Comparison of ENCODE assay signal across 8 cellular contexts in genomic region chr3:144770813-144771400, GRCh38.
A peak's percentile ranks its signal among the peaks of the same experiment; 100 is the strongest.
DNase-seq lines count a peak whose midpoint lies in the region; ATAC-seq and TF ChIP-seq lines count a peak whose summit lies in the region.

No MANE protein-coding gene starts in this region.

- no peak overlapping the region for H3K14ac ChIP-seq in mesenchymal stem cell (ENCODE audit: low read length in 2 of 2)

- no peak overlapping the region for H3K4ac ChIP-seq in mesenchymal stem cell (ENCODE audit: low read depth in 1 of 2, low read length in 2 of 2)

- no peak overlapping the region for H2BK12ac ChIP-seq in mesenchymal stem cell (ENCODE audit: low read length in 2 of 2)

- H3K4me1 ChIP-seq in mesenchymal stem cell (ENCODE audit: control insufficient read depth, insufficient read depth, low read depth, low read length), result no peaks in the 10 kb centered on the region

- no peak overlapping the region for H2BK5ac ChIP-seq in mesenchymal stem cell (ENCODE audit: low read depth, low read length, poor library complexity, severe bottlenecking)

- no peak overlapping the region for H2AFZ ChIP-seq in mesenchymal stem cell (ENCODE audit: low read depth, low read length)

- H3K4me2 ChIP-seq in mesenchymal stem cell (ENCODE audit: low read length, poor library complexity, severe bottlenecking), result no peak overlapping the region

- H3K79me1 ChIP-seq in mesenchymal stem cell (replicated peaks; ENCODE audit: low read length, poor library complexity, severe bottlenecking), result no peaks in the 10 kb centered on the region

- ATAC-seq in left colon, result no peak

- H3K4me3 ChIP-seq in mesenchymal stem cell (ENCODE audit: insufficient read depth in 1 of 2, low read depth in 1 of 2, low read length in 2 of 2) (no peak overlapping the region), H7 (ENCODE audit: insufficient read depth, low read depth, low read length) (no peak overlapping the region)

- no peak overlapping the region for H3K23ac ChIP-seq in mesenchymal stem cell (ENCODE audit: low read length in 2 of 2)

- H2BK15ac ChIP-seq in mesenchymal stem cell (ENCODE audit: low read depth, poor library complexity, severe bottlenecking), result no peak overlapping the region

- H4K91ac ChIP-seq in mesenchymal stem cell (ENCODE audit: low read length), result no peak overlapping the region

- 50% methylated on average over 1 of the region's 1 CpG for WGBS in mesenchymal stem cell

- intact Hi-C loops in left colon (cut with DNase I, micrococcal nuclease), result no loop called here

- no peak overlapping the region for H2BK120ac ChIP-seq in mesenchymal stem cell (ENCODE audit: low read depth, low read length)

- H3K27me3 ChIP-seq in mesenchymal stem cell (ENCODE audit: control insufficient read depth in 1 of 2, insufficient read depth in 1 of 2, low read length in 2 of 2), result no peaks in the 10 kb centered on the region
- no peaks in the 10 kb centered on the region for H3K27me3 ChIP-seq in H7 (ENCODE audit: control insufficient read depth, insufficient read depth, low read length)

- H3K36me3 ChIP-seq in mesenchymal stem cell (ENCODE audit: control insufficient read depth in 1 of 2, insufficient read depth in 2 of 2, low read depth in 1 of 2, low read length in 2 of 2) (no peaks in the 10 kb centered on the region), H7 (replicated peaks; ENCODE audit: control insufficient read depth, insufficient read depth, low read length) (no peaks in the 10 kb centered on the region)

- peak overlapping the region; percentile 38 for H3K9ac ChIP-seq in mesenchymal stem cell (ENCODE audit: low read length)

- TF ChIP-seq CTCF in GM12874 (IDR thresholded peaks at IDR 0.05; ENCODE audit: insufficient read depth, low read depth, low read length), result 0 out of 2 replicates have a peak, but pooled peaks have one; percentile 13

- no peaks in the 10 kb centered on the region for H3K9me3 ChIP-seq in mesenchymal stem cell (ENCODE audit: control insufficient read depth, low read length)

- H4K8ac ChIP-seq in mesenchymal stem cell (ENCODE audit: low read length), result no peak overlapping the region

- no peak overlapping the region for H2AK5ac ChIP-seq in mesenchymal stem cell (ENCODE audit: low read length, severe bottlenecking)

- H3K18ac ChIP-seq in mesenchymal stem cell (ENCODE audit: low read depth in 1 of 2, low read length in 2 of 2), result no peak overlapping the region

- DNase-seq in LoVo (ENCODE audit: low spot score), result peak; percentile 18
- peak; percentile 57 for DNase-seq in cerebellum (ENCODE audit: low spot score)
- peak; percentile 58 for DNase-seq in mesenchymal stem cell
- DNase-seq in H7, result no peak
- no peak for DNase-seq in left colon
- DNase-seq in D341Med (ENCODE audit: low spot score), result no peak
- DNase-seq in NCI-H2196 (lab: John Stamatoyannopoulos, UW; ENCODE audit: unreplicated experiment), result no peak

- no peak overlapping the region for H3K27ac ChIP-seq in mesenchymal stem cell (ENCODE audit: low read length, poor library complexity, severe bottlenecking)

Comparison
In these comparisons a context has a peak if more than half of its experiments do, and no peak if none do; other contexts are left out.
1. DNase-seq: peak in LoVo (single experiment), cerebellum (single experiment) and mesenchymal stem cell (single experiment); none in H7 (single experiment), left colon (0 of 2), D341Med (single experiment) and NCI-H2196 (single experiment).